ENCODE assay signal across 1 cellular context in the genomic region with DNA sequence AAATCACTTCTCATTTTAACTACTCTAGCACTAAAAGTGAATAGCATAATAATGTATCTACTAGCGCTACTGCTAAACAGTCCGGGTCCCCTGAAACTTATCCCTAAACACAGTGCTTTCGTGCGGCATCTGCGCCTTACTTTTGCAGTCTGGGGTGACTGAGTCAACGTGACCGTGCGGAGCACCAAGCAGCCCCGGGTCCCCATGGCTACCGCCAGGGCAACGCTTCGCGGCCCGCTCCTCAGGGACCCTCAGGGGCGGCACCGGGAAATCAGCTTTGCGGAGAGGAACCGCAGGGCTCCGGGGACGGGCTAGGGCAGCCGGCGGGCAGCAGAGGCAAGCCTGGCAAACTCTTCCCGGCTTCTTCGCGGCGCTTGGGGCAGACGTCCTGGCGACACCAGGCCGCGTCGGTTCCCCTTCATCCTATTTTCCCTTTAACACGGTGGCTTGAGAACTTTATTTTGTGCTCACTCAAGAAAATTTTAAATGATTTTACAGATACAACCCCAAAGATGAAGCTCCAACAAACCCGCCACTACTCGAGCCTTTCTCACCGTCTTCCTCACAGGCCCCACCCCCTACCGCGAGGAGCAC.
TF ChIP-seq lines count a peak whose summit lies in the region.

No MANE protein-coding gene starts in this region.

TF ChIP-seq in H1, 55 proteins besides CTCF, POLR2A, EP300 and RAD21 (continued from another document):
- peak; percentile 50; the same call in 1 of the 2 replicates for TF ChIP-seq TAF1 (IDR thresholded peaks at IDR 0.05; ENCODE audit: low read depth, low read length)
- TF ChIP-seq CREB1 (IDR thresholded peaks at IDR 0.05), result peak; percentile 1; the same call in 1 of the 2 replicates
- TF ChIP-seq E2F6 (IDR thresholded peaks at IDR 0.05), result peak; percentile 27; the same call in 1 of the 2 replicates
- TF ChIP-seq EZH2 (IDR thresholded peaks at IDR 0.05; ENCODE audit: low read depth, low read length, severe bottlenecking), result peak; percentile 13
- TF ChIP-seq, protein P1, sequence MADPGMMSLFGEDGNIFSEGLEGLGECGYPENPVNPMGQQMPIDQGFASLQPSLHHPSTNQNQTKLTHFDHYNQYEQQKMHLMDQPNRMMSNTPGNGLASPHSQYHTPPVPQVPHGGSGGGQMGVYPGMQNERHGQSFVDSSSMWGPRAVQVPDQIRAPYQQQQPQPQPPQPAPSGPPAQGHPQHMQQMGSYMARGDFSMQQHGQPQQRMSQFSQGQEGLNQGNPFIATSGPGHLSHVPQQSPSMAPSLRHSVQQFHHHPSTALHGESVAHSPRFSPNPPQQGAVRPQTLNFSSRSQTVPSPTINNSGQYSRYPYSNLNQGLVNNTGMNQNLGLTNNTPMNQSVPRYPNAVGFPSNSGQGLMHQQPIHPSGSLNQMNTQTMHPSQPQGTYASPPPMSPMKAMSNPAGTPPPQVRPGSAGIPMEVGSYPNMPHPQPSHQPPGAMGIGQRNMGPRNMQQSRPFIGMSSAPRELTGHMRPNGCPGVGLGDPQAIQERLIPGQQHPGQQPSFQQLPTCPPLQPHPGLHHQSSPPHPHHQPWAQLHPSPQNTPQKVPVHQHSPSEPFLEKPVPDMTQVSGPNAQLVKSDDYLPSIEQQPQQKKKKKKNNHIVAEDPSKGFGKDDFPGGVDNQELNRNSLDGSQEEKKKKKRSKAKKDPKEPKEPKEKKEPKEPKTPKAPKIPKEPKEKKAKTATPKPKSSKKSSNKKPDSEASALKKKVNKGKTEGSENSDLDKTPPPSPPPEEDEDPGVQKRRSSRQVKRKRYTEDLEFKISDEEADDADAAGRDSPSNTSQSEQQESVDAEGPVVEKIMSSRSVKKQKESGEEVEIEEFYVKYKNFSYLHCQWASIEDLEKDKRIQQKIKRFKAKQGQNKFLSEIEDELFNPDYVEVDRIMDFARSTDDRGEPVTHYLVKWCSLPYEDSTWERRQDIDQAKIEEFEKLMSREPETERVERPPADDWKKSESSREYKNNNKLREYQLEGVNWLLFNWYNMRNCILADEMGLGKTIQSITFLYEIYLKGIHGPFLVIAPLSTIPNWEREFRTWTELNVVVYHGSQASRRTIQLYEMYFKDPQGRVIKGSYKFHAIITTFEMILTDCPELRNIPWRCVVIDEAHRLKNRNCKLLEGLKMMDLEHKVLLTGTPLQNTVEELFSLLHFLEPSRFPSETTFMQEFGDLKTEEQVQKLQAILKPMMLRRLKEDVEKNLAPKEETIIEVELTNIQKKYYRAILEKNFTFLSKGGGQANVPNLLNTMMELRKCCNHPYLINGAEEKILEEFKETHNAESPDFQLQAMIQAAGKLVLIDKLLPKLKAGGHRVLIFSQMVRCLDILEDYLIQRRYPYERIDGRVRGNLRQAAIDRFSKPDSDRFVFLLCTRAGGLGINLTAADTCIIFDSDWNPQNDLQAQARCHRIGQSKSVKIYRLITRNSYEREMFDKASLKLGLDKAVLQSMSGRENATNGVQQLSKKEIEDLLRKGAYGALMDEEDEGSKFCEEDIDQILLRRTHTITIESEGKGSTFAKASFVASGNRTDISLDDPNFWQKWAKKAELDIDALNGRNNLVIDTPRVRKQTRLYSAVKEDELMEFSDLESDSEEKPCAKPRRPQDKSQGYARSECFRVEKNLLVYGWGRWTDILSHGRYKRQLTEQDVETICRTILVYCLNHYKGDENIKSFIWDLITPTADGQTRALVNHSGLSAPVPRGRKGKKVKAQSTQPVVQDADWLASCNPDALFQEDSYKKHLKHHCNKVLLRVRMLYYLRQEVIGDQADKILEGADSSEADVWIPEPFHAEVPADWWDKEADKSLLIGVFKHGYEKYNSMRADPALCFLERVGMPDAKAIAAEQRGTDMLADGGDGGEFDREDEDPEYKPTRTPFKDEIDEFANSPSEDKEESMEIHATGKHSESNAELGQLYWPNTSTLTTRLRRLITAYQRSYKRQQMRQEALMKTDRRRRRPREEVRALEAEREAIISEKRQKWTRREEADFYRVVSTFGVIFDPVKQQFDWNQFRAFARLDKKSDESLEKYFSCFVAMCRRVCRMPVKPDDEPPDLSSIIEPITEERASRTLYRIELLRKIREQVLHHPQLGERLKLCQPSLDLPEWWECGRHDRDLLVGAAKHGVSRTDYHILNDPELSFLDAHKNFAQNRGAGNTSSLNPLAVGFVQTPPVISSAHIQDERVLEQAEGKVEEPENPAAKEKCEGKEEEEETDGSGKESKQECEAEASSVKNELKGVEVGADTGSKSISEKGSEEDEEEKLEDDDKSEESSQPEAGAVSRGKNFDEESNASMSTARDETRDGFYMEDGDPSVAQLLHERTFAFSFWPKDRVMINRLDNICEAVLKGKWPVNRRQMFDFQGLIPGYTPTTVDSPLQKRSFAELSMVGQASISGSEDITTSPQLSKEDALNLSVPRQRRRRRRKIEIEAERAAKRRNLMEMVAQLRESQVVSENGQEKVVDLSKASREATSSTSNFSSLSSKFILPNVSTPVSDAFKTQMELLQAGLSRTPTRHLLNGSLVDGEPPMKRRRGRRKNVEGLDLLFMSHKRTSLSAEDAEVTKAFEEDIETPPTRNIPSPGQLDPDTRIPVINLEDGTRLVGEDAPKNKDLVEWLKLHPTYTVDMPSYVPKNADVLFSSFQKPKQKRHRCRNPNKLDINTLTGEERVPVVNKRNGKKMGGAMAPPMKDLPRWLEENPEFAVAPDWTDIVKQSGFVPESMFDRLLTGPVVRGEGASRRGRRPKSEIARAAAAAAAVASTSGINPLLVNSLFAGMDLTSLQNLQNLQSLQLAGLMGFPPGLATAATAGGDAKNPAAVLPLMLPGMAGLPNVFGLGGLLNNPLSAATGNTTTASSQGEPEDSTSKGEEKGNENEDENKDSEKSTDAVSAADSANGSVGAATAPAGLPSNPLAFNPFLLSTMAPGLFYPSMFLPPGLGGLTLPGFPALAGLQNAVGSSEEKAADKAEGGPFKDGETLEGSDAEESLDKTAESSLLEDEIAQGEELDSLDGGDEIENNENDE (IDR thresholded peaks at IDR 0.05; ENCODE audit: insufficient replicate concordance, low read length), result peak; percentile 41
- no peak for TF ChIP-seq ATF3 (IDR thresholded peaks at IDR 0.05; ENCODE audit: insufficient read depth, low read depth, low read length)
- no peak for TF ChIP-seq JUN (IDR thresholded peaks at IDR 0.05; ENCODE audit: low read depth, low read length)
- no peak for TF ChIP-seq TBP (IDR thresholded peaks at IDR 0.05; ENCODE audit: low read depth, low read length)
- TF ChIP-seq ASH2L (IDR thresholded peaks at IDR 0.05; ENCODE audit: low read length), result peak; percentile 1
- TF ChIP-seq KDM4A (IDR thresholded peaks at IDR 0.05; ENCODE audit: low read depth, low read length, severe bottlenecking), result peak; percentile 32
